9 cellular contexts compared by ENCODE assay signal in genomic region chr7:27235387-27236052, GRCh38. TPM values are rescaled to one million over a fixed set of nuclear protein-coding genes. Genes with fewer than 3 reads are reported as not detected.
A peak's percentile ranks its signal among the peaks of the same experiment; 100 is the strongest.
DNase-seq lines count a peak whose midpoint lies in the region; ATAC-seq and TF ChIP-seq lines count a peak whose summit lies in the region.
"Had no signal": no experiment of that assay in that cellular context is flagged by ENCODE, and none has a peak within 500 bp of the region (broad histone marks: within the 10 kb centered on the region; RNA-seq: fewer than 3 reads in every experiment).

No MANE protein-coding gene starts in this region.

- no peaks in the 10 kb centered on the region for H3K9me3 Mint-ChIP-seq in MCF 10A (ENCODE audit: unreplicated experiment)
- H3K9me3 Mint-ChIP-seq in activated T-helper 17 cell treated with anti-CD3 and anti-CD28 coated beads, Interleukin-2, amount 50 U/mL, for 72 hours: no peaks in the 10 kb centered on the region
- H3K9me3 Mint-ChIP-seq: activated naive CD4-positive, alpha-beta T cell treated with anti-CD3 and anti-CD28 coated beads, Interleukin-2, amount 50 U/mL, for 72 hours had no signal

- no peaks in the 10 kb centered on the region for H3K4me1 Mint-ChIP-seq in MCF 10A (ENCODE audit: insufficient read depth, unreplicated experiment)
- H3K4me1 Mint-ChIP-seq in activated T-helper 17 cell treated with anti-CD3 and anti-CD28 coated beads, Interleukin-2, amount 50 U/mL, for 72 hours: no peaks in the 10 kb centered on the region

- H3K9me3 ChIP-seq in thymus (ENCODE audit: control insufficient read depth): peaks cover 1% of the 10 kb centered on the region

- no peaks in the 10 kb centered on the region for H3K36me3 Mint-ChIP-seq in MCF 10A (ENCODE audit: insufficient read depth, unreplicated experiment)
- H3K36me3 Mint-ChIP-seq in activated T-helper 17 cell treated with anti-CD3 and anti-CD28 coated beads, Interleukin-2, amount 50 U/mL, for 72 hours (ENCODE audit: low read depth): no peaks in the 10 kb centered on the region

- H3K36me3 ChIP-seq in thymus (ENCODE audit: control insufficient read depth, insufficient read depth): no peaks in the 10 kb centered on the region

- ATAC-seq in activated T-helper 17 cell treated with anti-CD3 and anti-CD28 coated beads, Interleukin-2, amount 50 U/mL, for 72 hours (replicated peaks): no peak
- no peak for ATAC-seq in HG02798 (IDR thresholded peaks at IDR 0.05; ENCODE audit: poor library complexity, unreplicated experiment)

- no peak overlapping the region for H3K27ac ChIP-seq in thymus (ENCODE audit: low read depth)

- peaks cover 9% of the 10 kb centered on the region for H3K27me3 Mint-ChIP-seq in MCF 10A (ENCODE audit: insufficient read depth, unreplicated experiment)
- H3K27me3 Mint-ChIP-seq in activated T-helper 17 cell treated with anti-CD3 and anti-CD28 coated beads, Interleukin-2, amount 50 U/mL, for 72 hours: peaks cover 44% of the 10 kb centered on the region

- POLR2A ChIA-PET in MCF 10A (lab: Yijun Ruan, JAX): interaction anchor here (0.8 kb wide), 1 partner anchor 188 kb away, joined by 3 read pairs; no protein-coding TSS in a partner anchor

- peak overlapping the region; percentile 74 for H3K4me3 Mint-ChIP-seq in MCF 10A (ENCODE audit: unreplicated experiment)
- no peak overlapping the region for H3K4me3 Mint-ChIP-seq in activated T-helper 17 cell treated with anti-CD3 and anti-CD28 coated beads, Interleukin-2, amount 50 U/mL, for 72 hours

- H3K27me3 ChIP-seq in thymus (ENCODE audit: control insufficient read depth, insufficient read depth): peaks cover 57% of the 10 kb centered on the region

- no peaks in the 10 kb centered on the region for H3K4me1 ChIP-seq in thymus (ENCODE audit: control insufficient read depth, insufficient read depth, low read length)

- intact Hi-C loops in MCF 10A (cut with micrococcal nuclease): loop anchor here (1.0 kb wide), 2 partner anchors 341 to 370 kb away; no protein-coding TSS in a partner anchor

- CTCF ChIA-PET in MCF 10A (lab: Yijun Ruan, JAX): interaction anchor here (0.6 to 1.6 kb wide), 10 partner anchors 10 to 785 kb away, joined by 3 to 6 read pairs (median 4); no protein-coding TSS in a partner anchor

- 2% methylated on average over 54 of the region's 54 CpGs for WGBS in thymus

- TF ChIP-seq CTCF in MCF 10A (IDR thresholded peaks at IDR 0.05; ENCODE audit: unreplicated experiment): peak; percentile 44

- BruUV-seq in MCF 10A (replicated peaks; lab: Mats Ljungman, UMichigan): no TSS peak

- H3K4me3 ChIP-seq in thymus (ENCODE audit: low read length): peak overlapping the region; percentile 27

- DNase-seq in SKM-1 treated with dmso at 0.1 percent for 144 hours (lab: John Stamatoyannopoulos, UW; ENCODE audit: unreplicated experiment) (peak; percentile 44), SKM-1 (lab: John Stamatoyannopoulos, UW; ENCODE audit: unreplicated experiment) (no peak), NCI-H1694 treated with DMSO at 0.1 percent for 48 hours (lab: John Stamatoyannopoulos, UW) (peak; percentile 56), MCF 10A (ENCODE audit: unreplicated experiment) (peak; percentile 46), left kidney (ENCODE audit: low read depth, low spot score) (peak; percentile 90)

- H3K27ac Mint-ChIP-seq in MCF 10A (ENCODE audit: low read depth, unreplicated experiment): no peak overlapping the region
- no peak overlapping the region for H3K27ac Mint-ChIP-seq in activated T-helper 17 cell treated with anti-CD3 and anti-CD28 coated beads, Interleukin-2, amount 50 U/mL, for 72 hours
- H3K27ac Mint-ChIP-seq: activated naive CD4-positive, alpha-beta T cell treated with anti-CD3 and anti-CD28 coated beads, Interleukin-2, amount 50 U/mL, for 72 hours had no signal

RNA-seq across cellular contexts. Expression of gene EVX1, which starts 7.1 kb away (rescaled TPM):
- total RNA-seq in MCF 10A (2022): not detected in 2 replicates
- 0.05 TPM for polyA plus RNA-seq in thymus
- total RNA-seq in activated T-helper 17 cell treated with anti-CD3 and anti-CD28 coated beads, Interleukin-2, amount 50 U/mL, for 72 hours: not detected
- total RNA-seq: activated naive CD4-positive, alpha-beta T cell treated with anti-CD3 and anti-CD28 coated beads, Interleukin-2, amount 50 U/mL, for 72 hours had no signal

RNA-seq across cellular contexts. Expression of gene HOXA13, which starts 35.6 kb away (rescaled TPM):
- total RNA-seq in MCF 10A (2022): not detected in 2 replicates
- 0.02 TPM for polyA plus RNA-seq in thymus
- total RNA-seq in activated T-helper 17 cell treated with anti-CD3 and anti-CD28 coated beads, Interleukin-2, amount 50 U/mL, for 72 hours: not detected
- total RNA-seq: activated naive CD4-positive, alpha-beta T cell treated with anti-CD3 and anti-CD28 coated beads, Interleukin-2, amount 50 U/mL, for 72 hours had no signal

RNA-seq across cellular contexts. Expression of gene HOXA11, which starts 50.5 kb away (rescaled TPM):
- 0.29 and 0.84 TPM in 2 replicates for total RNA-seq in MCF 10A (2022)
- under 0.01 TPM for polyA plus RNA-seq in thymus
- not detected for total RNA-seq in activated T-helper 17 cell treated with anti-CD3 and anti-CD28 coated beads, Interleukin-2, amount 50 U/mL, for 72 hours
- total RNA-seq: activated naive CD4-positive, alpha-beta T cell treated with anti-CD3 and anti-CD28 coated beads, Interleukin-2, amount 50 U/mL, for 72 hours had no signal
